Comparison of ENCODE assay signal across 17 cellular contexts in the genomic region with DNA sequence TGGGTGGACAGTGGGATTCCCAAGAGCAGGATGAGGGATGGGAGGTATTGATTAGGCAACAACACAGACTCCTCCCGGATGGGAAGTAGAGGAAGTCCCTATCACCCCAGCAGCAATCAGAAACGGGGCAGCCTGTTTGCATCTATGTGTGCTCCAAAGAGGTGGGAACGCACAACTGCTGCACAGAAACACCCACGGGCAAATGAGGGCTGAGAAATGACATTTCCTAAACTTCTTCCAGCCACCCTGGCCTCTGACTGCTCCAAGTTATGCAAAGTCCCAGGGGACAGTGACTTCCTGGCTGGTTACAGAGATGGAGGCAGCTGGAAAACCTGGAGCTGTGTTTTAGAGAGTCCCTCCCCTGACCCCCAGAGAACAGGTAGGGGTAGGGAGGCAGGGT. TPM values are rescaled to one million over a fixed set of nuclear protein-coding genes. Genes with fewer than 3 reads are reported as not detected.
DNase-seq lines count a peak whose midpoint lies in the region; ATAC-seq, FAIRE-seq and TF ChIP-seq lines count a peak whose summit lies in the region.
"Had no signal": no experiment of that assay in that cellular context is flagged by ENCODE, and none has a peak within 500 bp of the region (broad histone marks: within the 10 kb centered on the region; RNA-seq: fewer than 3 reads in every experiment).

No MANE protein-coding gene starts in this region.

- H3K36me3 ChIP-seq in A673 (ENCODE audit: insufficient read depth, low read length, poor library complexity, severe bottlenecking) (no peaks in the 10 kb centered on the region), astrocyte (ENCODE audit: insufficient read depth, low read length) (no peaks in the 10 kb centered on the region), osteoblast (ENCODE audit: insufficient read depth, low read length) (no peaks in the 10 kb centered on the region)
- no peaks in the 10 kb centered on the region for H3K36me3 ChIP-seq in BLaER1 treated with 17β-estradiol and CSF1 and Interleukin-3, amounts not matched to agents 10 nM and 100 nM
- H3K36me3 ChIP-seq: BE2C had no signal

- TF ChIP-seq CTCF in A673 (conservative IDR thresholded peaks at IDR 0.05; ENCODE audit: low read depth, low read length) = no peak
- TF ChIP-seq CTCF in astrocyte (IDR thresholded peaks at IDR 0.05; ENCODE audit: insufficient read depth, low read depth, low read length) = no peak
- TF ChIP-seq CTCF in osteoblast (IDR thresholded peaks at IDR 0.05; ENCODE audit: extremely low read depth, low read depth, low read length) = no peak
- no peak for TF ChIP-seq CTCF in osteocyte (IDR thresholded peaks at IDR 0.05)

- CTCF ChIA-PET in A673 (lab: Charles Lee) = interaction anchor here (0.6 kb wide), 1 partner anchor 592 kb away, joined by 3 read pairs; no protein-coding TSS in a partner anchor

- H3K9me3 Mint-ChIP-seq in astrocyte (ENCODE audit: unreplicated experiment) (no peaks in the 10 kb centered on the region), osteocyte (ENCODE audit: unreplicated experiment) (no peaks in the 10 kb centered on the region)

- BruUV-seq in A673 (replicated peaks; lab: Mats Ljungman, UMichigan) = no TSS peak

- H3K27ac Mint-ChIP-seq in astrocyte (ENCODE audit: unreplicated experiment) (peak overlapping the region; percentile 41), osteocyte (ENCODE audit: unreplicated experiment) (no peak overlapping the region)

- H3K4me3 ChIP-seq in A673 (ENCODE audit: low read depth, low read length, poor library complexity, severe bottlenecking) = no peak overlapping the region
- H3K4me3 ChIP-seq in BLaER1 treated with 17β-estradiol and CSF1 and Interleukin-3, amounts not matched to agents 10 nM and 100 nM = peak overlapping the region in 5 of 10 experiments; percentile 12 to 58 (median 48); a peak in 7 of 20 replicates
- H3K4me3 ChIP-seq in astrocyte (ENCODE audit: insufficient read depth, low read depth, low read length) = no peak overlapping the region
- no peak overlapping the region for H3K4me3 ChIP-seq in osteoblast (ENCODE audit: insufficient read depth, low read length)

- peak overlapping the region; percentile 73 to 94 (median 83) for H3K4me2 ChIP-seq in BLaER1 treated with 17β-estradiol and CSF1 and Interleukin-3, amounts not matched to agents 10 nM and 100 nM
- H3K4me2 ChIP-seq in astrocyte (ENCODE audit: low read length) (no peak overlapping the region), osteoblast (ENCODE audit: insufficient read depth, low read length) (no peak overlapping the region)

- H3K27me3 Mint-ChIP-seq in astrocyte (ENCODE audit: low read depth, unreplicated experiment) (peaks cover 14% of the 10 kb centered on the region), osteocyte (ENCODE audit: unreplicated experiment) (peaks cover 4% of the 10 kb centered on the region)

- no peak for ATAC-seq in HG02678 (IDR thresholded peaks at IDR 0.05; ENCODE audit: unreplicated experiment)
- ATAC-seq: Right ventricle myocardium inferior, SK-N-SH treated with all-trans-retinoic acid at 6 μM for 48 hours had no signal

- H3K4me1 Mint-ChIP-seq in astrocyte (ENCODE audit: low read depth, unreplicated experiment) = peaks cover 9% of the 10 kb centered on the region
- H3K4me1 Mint-ChIP-seq in osteocyte (ENCODE audit: unreplicated experiment) = no peaks in the 10 kb centered on the region

- no peaks in the 10 kb centered on the region for H3K79me2 ChIP-seq in astrocyte (ENCODE audit: insufficient read depth, low read length)
- H3K79me2 ChIP-seq in osteoblast (ENCODE audit: insufficient read depth, low read length) = no peaks in the 10 kb centered on the region

- H3K4me3 Mint-ChIP-seq in astrocyte (ENCODE audit: unreplicated experiment) (no peak overlapping the region), osteocyte (ENCODE audit: unreplicated experiment) (no peak overlapping the region)

- H3K9me3 ChIP-seq in A673 (ENCODE audit: low read depth, low read length, poor library complexity, severe bottlenecking) (no peaks in the 10 kb centered on the region), astrocyte (ENCODE audit: insufficient read depth, low read depth, low read length) (no peaks in the 10 kb centered on the region), osteoblast (ENCODE audit: low read depth, low read length) (no peaks in the 10 kb centered on the region)
- no peaks in the 10 kb centered on the region for H3K9me3 ChIP-seq in BLaER1 treated with 17β-estradiol and CSF1 and Interleukin-3, amounts not matched to agents 10 nM and 100 nM (replicated peaks in 1 of 11)
- H3K9me3 ChIP-seq: BE2C had no signal

- H3K36me3 Mint-ChIP-seq in astrocyte (ENCODE audit: low read depth, unreplicated experiment) = peaks cover 3% of the 10 kb centered on the region
- H3K36me3 Mint-ChIP-seq in osteocyte (ENCODE audit: unreplicated experiment) = no peaks in the 10 kb centered on the region

- no peaks in the 10 kb centered on the region for H4K20me1 ChIP-seq in BLaER1 treated with 17β-estradiol and CSF1 and Interleukin-3, amounts not matched to agents 10 nM and 100 nM
- H4K20me1 ChIP-seq in astrocyte (ENCODE audit: insufficient read depth, low read length) (no peaks in the 10 kb centered on the region), osteoblast (ENCODE audit: insufficient read depth, low read length) (no peaks in the 10 kb centered on the region)

- H3K27me3 ChIP-seq in A673 (replicated peaks; ENCODE audit: insufficient read depth, low read depth, low read length, poor library complexity) (no peaks in the 10 kb centered on the region), astrocyte (ENCODE audit: insufficient read depth, low read length) (no peaks in the 10 kb centered on the region), osteoblast (ENCODE audit: insufficient read depth, low read length) (peaks cover 5% of the 10 kb centered on the region)
- H3K27me3 ChIP-seq in BLaER1 treated with 17β-estradiol and CSF1 and Interleukin-3, amounts not matched to agents 10 nM and 100 nM = 0 out of 22 replicates have a peak, but pooled peaks cover 0 to 3% (median 0%) of the 10 kb centered on the region in 11 experiments
- H3K27me3 ChIP-seq: BE2C had no signal

- DNase-seq in A673 (ENCODE audit: low spot score) (peak; percentile 39), astrocyte (ENCODE audit: low read depth) (no peak), osteoblast (ENCODE audit: insufficient read length, low spot score, missing footprints) (peak; percentile 77), osteocyte (ENCODE audit: extremely low spot score, unreplicated experiment) (no peak)
- no peak for DNase-seq in stimulated activated naive CD4-positive, alpha-beta T cell (lab: John Stamatoyannopoulos, UW)
- DNase-seq: BE2C, DMS 273 treated with DMSO at 0.1 percent for 48 hours, IMR-90, Kasumi-1, NCI-H1105 treated with DMSO at 0.1 percent for 48 hours, NCI-H187 had no signal

- intact Hi-C loops in A673 (cut with micrococcal nuclease; ENCODE audit: unreplicated experiment) = no loop called here

- no peak overlapping the region for H2AFZ ChIP-seq in astrocyte (ENCODE audit: low read depth, low read length)
- H2AFZ ChIP-seq in osteoblast (ENCODE audit: low read length) = no peak overlapping the region

- H3K4me1 ChIP-seq in A673 (ENCODE audit: insufficient read depth, low read length, poor library complexity, severe bottlenecking) (peaks cover 9% of the 10 kb centered on the region), astrocyte (ENCODE audit: insufficient read depth, low read length) (no peaks in the 10 kb centered on the region), osteoblast (ENCODE audit: insufficient read depth, low read length) (no peaks in the 10 kb centered on the region)
- H3K4me1 ChIP-seq in BLaER1 treated with 17β-estradiol and CSF1 and Interleukin-3, amounts not matched to agents 10 nM and 100 nM = peaks cover 70 to 97% (median 95%) of the 10 kb centered on the region in 10 experiments
- H3K4me1 ChIP-seq: BE2C had no signal

- FAIRE-seq in astrocyte (lab: Jason Lieb, UNC) = no peak
- FAIRE-seq: H1 had no signal

- POLR2A ChIA-PET in A673 (lab: Charles Lee; ENCODE audit: low non-redundant PET) = no interaction called here

- H3K27ac ChIP-seq in A673 (ENCODE audit: low read depth, low read length, poor library complexity, severe bottlenecking) (no peak overlapping the region), astrocyte (ENCODE audit: low read depth, low read length) (no peak overlapping the region), osteoblast (ENCODE audit: low read depth, low read length) (no peak overlapping the region)
- peak overlapping the region in 9 of 11 experiments; percentile 30 to 76 (median 67); a peak in 17 of 22 replicates for H3K27ac ChIP-seq in BLaER1 treated with 17β-estradiol and CSF1 and Interleukin-3, amounts not matched to agents 10 nM and 100 nM

- H3K9ac ChIP-seq in BLaER1 treated with 17β-estradiol and CSF1 and Interleukin-3, amounts not matched to agents 10 nM and 100 nM = peak overlapping the region in 10 of 11 experiments; percentile 20 to 65 (median 60); a peak in 16 of 22 replicates
- no peak overlapping the region for H3K9ac ChIP-seq in astrocyte (ENCODE audit: low read length)

RNA-seq across cellular contexts. Expression of gene HCN4, which starts 42.6 kb away (rescaled TPM):
- 0.07 and 0.09 TPM in 2 replicates for total RNA-seq in A673 (2021)
- 2.2 and 3.0 TPM in 2 replicates for total RNA-seq in astrocyte
- total RNA-seq in osteoblast = not detected in 2 replicates
- not detected in 2 replicates for total RNA-seq in osteocyte
- total RNA-seq: Daoy, IMR-90 had no signal

Comparison
In these comparisons a context has a peak if more than half of its experiments do, and no peak if none do; other contexts are left out.
1. DNase-seq: peak in A673 (single experiment) and osteoblast (single experiment); none in astrocyte (single experiment), osteocyte (single experiment) and stimulated activated naive CD4-positive, alpha-beta T cell (0 of 6).
2. H3K27ac ChIP-seq: peak in BLaER1 treated with 17β-estradiol and CSF1 and Interleukin-3, amounts not matched to agents 10 nM and 100 nM (9 of 11); none in A673 (single experiment), astrocyte (single experiment) and osteoblast (single experiment).
3. H3K4me2 ChIP-seq: peak in BLaER1 treated with 17β-estradiol and CSF1 and Interleukin-3, amounts not matched to agents 10 nM and 100 nM (11 of 11); none in astrocyte (single experiment) and osteoblast (single experiment).